9 cellular contexts compared by ENCODE assay signal in the genomic region with DNA sequence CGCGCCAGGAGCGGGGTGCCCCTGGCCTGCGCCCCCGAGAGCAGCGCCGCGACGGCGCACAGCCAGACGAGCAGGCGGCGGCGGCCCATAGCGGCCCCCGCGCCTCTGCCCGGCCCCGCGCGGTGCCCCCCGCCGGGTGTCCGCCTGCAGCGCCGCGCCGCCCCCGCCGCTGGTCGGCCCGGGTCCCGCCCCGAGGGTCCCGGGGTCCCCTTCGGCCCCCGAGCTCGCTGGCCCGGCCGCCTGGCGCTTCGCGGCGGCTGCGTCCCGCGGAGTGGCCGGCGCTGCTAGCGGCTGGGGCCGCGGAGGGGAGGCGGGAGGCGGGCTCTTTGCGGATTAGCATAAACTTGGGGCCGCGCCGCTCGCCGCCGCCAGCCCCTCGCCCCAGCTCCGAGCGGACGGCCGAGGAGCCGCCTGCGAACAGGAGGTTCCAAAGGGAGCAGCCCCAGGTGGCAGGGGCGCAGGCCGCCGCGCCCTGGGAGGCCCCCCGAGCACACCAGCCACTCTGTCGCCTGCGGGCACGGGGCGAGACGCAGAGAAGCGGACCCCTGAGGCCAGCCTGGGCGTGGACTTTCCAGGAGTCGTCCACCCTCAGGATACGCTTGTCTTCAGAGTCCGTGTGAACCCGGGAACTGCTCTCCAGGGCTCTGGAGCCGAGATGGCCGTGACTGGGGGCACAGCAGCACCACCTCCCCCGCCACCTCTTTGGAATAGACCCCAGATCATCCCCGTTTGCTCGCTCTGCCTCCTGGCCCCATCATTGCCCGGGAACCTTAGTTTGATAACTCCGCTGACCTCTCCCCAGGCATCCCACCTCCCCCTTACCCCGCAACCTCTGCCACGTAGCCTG. TPM values are rescaled to one million over a fixed set of nuclear protein-coding genes. Genes with fewer than 3 reads are reported as not detected.
DNase-seq lines count a peak whose midpoint lies in the region; ATAC-seq, FAIRE-seq and TF ChIP-seq lines count a peak whose summit lies in the region.
"Had no signal": no experiment of that assay in that cellular context is flagged by ENCODE, and none has a peak within 500 bp of the region (broad histone marks: within the 10 kb centered on the region; RNA-seq: fewer than 3 reads in every experiment).

A gene with protein sequence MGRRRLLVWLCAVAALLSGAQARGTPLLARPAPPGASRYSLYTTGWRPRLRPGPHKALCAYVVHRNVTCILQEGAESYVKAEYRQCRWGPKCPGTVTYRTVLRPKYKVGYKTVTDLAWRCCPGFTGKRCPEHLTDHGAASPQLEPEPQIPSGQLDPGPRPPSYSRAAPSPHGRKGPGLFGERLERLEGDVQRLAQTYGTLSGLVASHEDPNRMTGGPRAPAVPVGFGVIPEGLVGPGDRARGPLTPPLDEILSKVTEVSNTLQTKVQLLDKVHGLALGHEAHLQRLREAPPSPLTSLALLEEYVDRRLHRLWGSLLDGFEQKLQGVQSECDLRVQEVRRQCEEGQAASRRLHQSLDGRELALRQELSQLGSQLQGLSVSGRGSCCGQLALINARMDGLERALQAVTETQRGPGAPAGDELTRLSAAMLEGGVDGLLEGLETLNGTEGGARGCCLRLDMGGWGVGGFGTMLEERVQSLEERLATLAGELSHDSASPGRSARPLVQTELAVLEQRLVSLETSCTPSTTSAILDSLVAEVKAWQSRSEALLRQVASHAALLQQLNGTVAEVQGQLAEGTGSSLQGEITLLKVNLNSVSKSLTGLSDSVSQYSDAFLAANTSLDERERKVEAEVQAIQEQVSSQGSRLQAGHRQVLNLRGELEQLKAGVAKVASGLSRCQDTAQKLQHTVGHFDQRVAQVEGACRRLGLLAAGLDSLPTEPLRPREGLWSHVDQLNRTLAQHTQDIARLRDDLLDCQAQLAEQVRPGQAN (minus strand): TSS at position 273 of the 847 bp plus-strand sequence. CDS start 184 bp downstream, at position 89.

- peak within 1 kb of the TSS; percentile 88 for H3K4me2 ChIP-seq in A549

- H3K9me3 Mint-ChIP-seq in central memory CD8-positive, alpha-beta T cell, result no peaks in the 10 kb centered on the region
- peaks cover 6% of the 10 kb centered on the region for H3K9me3 Mint-ChIP-seq in nephron

- CTCF ChIA-PET in A549 (lab: Yijun Ruan, JAX), result no interaction called here

- no peak for TF ChIP-seq CTCF in A549 (IDR thresholded peaks at IDR 0.05)
- TF ChIP-seq CTCF in D721Med (IDR thresholded peaks at IDR 0.05; ENCODE audit: insufficient read depth, missing control alignments), result no peak
- TF ChIP-seq CTCF in nephron (IDR thresholded peaks at IDR 0.05; ENCODE audit: unreplicated experiment in 3 of 3), result no peak

- peak within 1 kb of the TSS in 1 of 2 experiments; percentile 81; a peak in 3 of 6 replicates for H3K27ac ChIP-seq in A549

- H3K9me3 ChIP-seq in A549, result no peaks in the 10 kb centered on the region

- ATAC-seq in A549 (0 out of 6 replicates have a peak, but pooled peaks of 1 of the 2 experiments have one; percentile 9), GM21529 (IDR thresholded peaks at IDR 0.05; ENCODE audit: unreplicated experiment) (no peak), HG02763 (IDR thresholded peaks at IDR 0.05; ENCODE audit: unreplicated experiment) (no peak), GM21737 (IDR thresholded peaks at IDR 0.05; ENCODE audit: unreplicated experiment) (no peak)
- no peak for ATAC-seq in central memory CD8-positive, alpha-beta T cell (replicated peaks; ENCODE audit: extremely low read depth, poor library complexity, severe bottlenecking)

- 49% methylated on average over 18 of the region's 93 CpGs for WGBS in A549 (ENCODE audit: missing lambda C conversion rate)

- FAIRE-seq in A549 (lab: Jason Lieb, UNC) (no peak), D721Med (lab: Jason Lieb, UNC) (no peak)

- TF ChIP-seq POLR2A in A549 (IDR thresholded peaks at IDR 0.05; ENCODE audit: low read length), result no peak

- peaks cover 59% of the 10 kb centered on the region for H3K27me3 Mint-ChIP-seq in central memory CD8-positive, alpha-beta T cell
- H3K27me3 Mint-ChIP-seq in nephron (ENCODE audit: low read depth), result peaks cover 47% of the 10 kb centered on the region

- no peaks in the 10 kb centered on the region for H3K4me1 Mint-ChIP-seq in central memory CD8-positive, alpha-beta T cell
- H3K4me1 Mint-ChIP-seq in nephron, result peaks cover 18% of the 10 kb centered on the region

- no peak for TF ChIP-seq EP300 in A549 (IDR thresholded peaks at IDR 0.05)

- H3K27ac Mint-ChIP-seq in central memory CD8-positive, alpha-beta T cell (ENCODE audit: low read depth), result no peak within 1 kb of the TSS
- peak within 1 kb of the TSS in 2 of 3 experiments; percentile 19 to 77 for H3K27ac Mint-ChIP-seq in nephron

- no peaks in the 10 kb centered on the region for H3K36me3 Mint-ChIP-seq in central memory CD8-positive, alpha-beta T cell (ENCODE audit: insufficient read depth)
- H3K36me3 Mint-ChIP-seq in nephron (ENCODE audit: low read depth), result peaks cover 3% of the 10 kb centered on the region

- peak within 1 kb of the TSS; percentile 3 for H3K4me3 Mint-ChIP-seq in central memory CD8-positive, alpha-beta T cell
- H3K4me3 Mint-ChIP-seq in nephron, result peak within 1 kb of the TSS; percentile 80 to 87 (median 83)

- H3K4me3 ChIP-seq in A549, result peak within 1 kb of the TSS; percentile 48

- POLR2A ChIA-PET in A549 (lab: Yijun Ruan, JAX), result no interaction called here

- peaks cover 4% of the 10 kb centered on the region; the same call in 1 of the 3 replicates for H3K4me1 ChIP-seq in A549

- TF ChIP-seq RAD21 in A549 (conservative IDR thresholded peaks at IDR 0.05 in 1 of 2, IDR thresholded peaks at IDR 0.05 in 1 of 2), result no peak

- DNase-seq in A549 (ENCODE audit: low read depth in 1 of 2, low spot score in 1 of 2), result no peak
- DNase-seq in D721Med (ENCODE audit: insufficient read length, low spot score), result peak; percentile 78
- DNase-seq in central memory CD8-positive, alpha-beta T cell (ENCODE audit: low spot score in 2 of 2), result no peak
- DNase-seq in ureter (ENCODE audit: low spot score), result no peak
- DNase-seq: NCI-H524 treated with DMSO at 0.1 percent for 48 hours had no signal

TF ChIP-seq in A549, 52 proteins besides CTCF, POLR2A, EP300 and RAD21:
- TF ChIP-seq SMC3 (IDR thresholded peaks at IDR 0.05), result no peak
- TF ChIP-seq NFE2L2 (conservative IDR thresholded peaks at IDR 0.05; ENCODE audit: low read length), result no peak

RNA-seq across cellular contexts. Expression of the gene that starts here (rescaled TPM):
- polyA plus RNA-seq in A549 (2011; rRNA removed) (0.06 and 0.20 TPM in 2 replicates), A549 (2017; fragmentation: RNase III; extraction: RNeasy Plus Mini Kit Qiagen cat#74134 plus additional on column Dnase treatment) (0.58 to 0.66 TPM (median 0.62 TPM) in 3 replicates)
- polyA plus RNA-seq in A549 (2012; cell fraction: cytosol; rRNA removed), result 0.40 and 0.67 TPM in 2 replicates
- polyA plus RNA-seq in A549 (2012; cell fraction: nucleus; rRNA removed), result 0.94 and 1.1 TPM in 2 replicates
- 0.21 and 0.34 TPM in 2 replicates for polyA minus RNA-seq in A549 (2011; rRNA and poly(A)+ RNA removed)
- 2.0 TPM for total RNA-seq in ureter
